In the genomic region with DNA sequence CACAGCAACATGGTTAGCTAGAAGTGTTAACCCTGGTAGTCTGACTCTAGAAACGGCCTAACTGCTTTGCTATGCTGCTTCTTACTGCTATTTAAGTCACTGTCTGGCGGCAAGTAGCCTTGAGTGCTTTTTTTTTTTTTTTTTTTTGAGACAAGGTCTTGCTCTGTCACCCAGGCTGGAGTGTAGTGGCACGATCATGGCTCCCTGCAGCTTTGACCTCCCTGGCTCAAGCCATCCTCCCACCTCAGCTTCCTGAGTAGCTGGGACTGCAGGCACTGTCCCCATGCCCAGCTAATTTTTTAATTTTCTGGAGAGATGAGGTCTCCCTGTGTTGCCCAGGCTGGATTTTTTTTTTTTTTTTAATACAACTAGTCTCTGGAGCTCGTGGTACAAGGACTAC, we compare ENCODE assay signal across 20 cellular contexts.
"Had no signal": no experiment of that assay in that cellular context is flagged by ENCODE, and none has a peak within 500 bp of the region (broad histone marks: within the 10 kb centered on the region; RNA-seq: fewer than 3 reads in every experiment).

No MANE protein-coding gene starts in this region.

- H3K9me3 ChIP-seq: neutrophil, SJSA1 had no signal

- H3K27me3 ChIP-seq: brain microvascular endothelial cell, neutrophil, SJSA1 had no signal

- H3K27ac ChIP-seq: brain microvascular endothelial cell, neutrophil, SJSA1 had no signal

- H3K36me3 ChIP-seq: brain microvascular endothelial cell, neutrophil, SJSA1 had no signal

- H3K4me3 Mint-ChIP-seq: activated naive CD8-positive, alpha-beta T cell treated with anti-CD3 and anti-CD28 coated beads for 36 hours had no signal

- FAIRE-seq: endometrium, frontal cortex had no signal

- H3K27me3 Mint-ChIP-seq: activated naive CD8-positive, alpha-beta T cell treated with anti-CD3 and anti-CD28 coated beads for 36 hours; memory B cell had no signal

- ATAC-seq: activated CD4-positive, CD25-positive, alpha-beta regulatory T cell treated with anti-CD3 and anti-CD28 coated beads, Interleukin-2, amount 50 U/mL, for 24 hours had no signal

- DNase-seq: activated CD8-positive, alpha-beta memory T cell treated with anti-CD3 and anti-CD28 coated beads for 24 hours; activated CD8-positive, alpha-beta memory T cell treated with anti-CD3 and anti-CD28 coated beads, Interleukin-2, amount 50 U/mL, for 48 hours; activated gamma-delta T cell; activated naive CD8-positive, alpha-beta T cell treated with anti-CD3 and anti-CD28 coated beads for 36 hours; brain microvascular endothelial cell; central memory CD4-positive, alpha-beta T cell; erythroblast; stimulated activated CD4-positive, alpha-beta T cell treated with anti-CD3 and anti-CD28 coated beads, Interleukin-12 subunit alpha, Interleukin-12 subunit beta, amount 100 ng/mL, for 4 hours; stimulated activated CD4-positive, alpha-beta T cell treated with anti-CD3 and anti-CD28 coated beads, Interleukin-1b, Interleukin-23, amount 100 ng/mL, for 48 hours; stimulated activated CD8-positive, alpha-beta memory T cell treated with anti-CD3 and anti-CD28 coated beads, Interleukin-4, amount 100 ng/mL, for 48 hours; stimulated activated naive CD4-positive, alpha-beta T cell treated with Interleukin-2 at 50 U/mL for 16 hours; trophoblast cell had no signal

- H3K9me3 Mint-ChIP-seq: memory B cell had no signal

- H3K4me3 ChIP-seq: coronary artery, SJSA1 had no signal

- H3K27ac Mint-ChIP-seq: activated naive CD8-positive, alpha-beta T cell treated with anti-CD3 and anti-CD28 coated beads for 36 hours; T-helper 1 cell treated with Interleukin-12 subunit alpha and Interleukin-12 subunit beta and Interleukin-4 antibody, amounts not matched to agents 30 μg/mL and 1 μg/mL, for 36 hours had no signal
